Comparison of ENCODE assay signal across 9 cellular contexts in the genomic region with DNA sequence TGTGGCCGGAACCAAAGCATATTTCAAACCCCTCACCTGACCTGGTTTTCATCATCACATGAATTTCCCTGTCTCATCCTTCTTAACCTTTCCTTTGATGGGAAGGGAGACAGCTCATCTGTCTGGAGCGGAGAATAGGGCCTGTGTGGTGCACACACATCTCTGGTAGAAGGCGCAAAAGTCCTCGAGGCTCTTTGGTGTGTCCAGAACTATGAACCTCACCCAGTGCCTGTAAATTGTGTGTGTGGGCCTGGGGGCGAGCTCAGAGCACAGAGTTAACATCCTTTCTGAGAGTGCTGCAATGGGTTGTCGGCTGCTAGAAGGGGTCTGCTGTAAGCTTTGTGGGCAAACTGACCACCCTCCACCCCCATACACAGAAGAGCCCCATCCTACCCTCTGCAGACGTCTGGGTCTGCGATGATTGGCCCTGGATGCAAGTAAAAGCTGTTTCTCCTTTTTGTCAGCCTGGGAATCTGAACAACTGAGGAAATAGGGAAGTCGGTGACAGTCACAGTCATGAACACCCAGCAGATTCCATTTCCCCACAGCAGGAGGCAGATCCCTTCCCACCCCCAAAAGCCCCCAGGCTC. TPM values are rescaled to one million over a fixed set of nuclear protein-coding genes. Genes with fewer than 3 reads are reported as not detected.
DNase-seq lines count a peak whose midpoint lies in the region; ATAC-seq and TF ChIP-seq lines count a peak whose summit lies in the region.
"Had no signal": no experiment of that assay in that cellular context is flagged by ENCODE, and none has a peak within 500 bp of the region (broad histone marks: within the 10 kb centered on the region; RNA-seq: fewer than 3 reads in every experiment).

No MANE protein-coding gene starts in this region.

- H3K4me3 ChIP-seq in iPS-20b (ENCODE audit: low read length) (peak overlapping the region; percentile 89), stomach (peak overlapping the region; percentile 53 to 73 (median 57))

- TF ChIP-seq POLR2A in stomach (IDR thresholded peaks at IDR 0.05): no peak

- TF ChIP-seq EP300 in stomach (IDR thresholded peaks at IDR 0.05): no peak

- H3K27ac ChIP-seq in iPS-20b (ENCODE audit: low read length) (peak overlapping the region; percentile 73), stomach (peak overlapping the region; percentile 70 to 93 (median 86))

- 53 to 64% (median 55%) methylated on average over 9 of the region's 9 CpGs for WGBS in stomach, 5 donors

- H3K27ac Mint-ChIP-seq in activated CD4-positive, alpha-beta T cell treated with anti-CD3 and anti-CD28 coated beads, Interleukin-2, amount 10 ng/mL, durations not matched to agents 24 days and 14 days: peak overlapping the region; percentile 87
- peak overlapping the region; percentile 51 for H3K27ac Mint-ChIP-seq in activated CD4-positive, alpha-beta memory T cell treated with anti-CD3 and anti-CD28 coated beads, Interleukin-2, amount 10 ng/mL, durations not matched to agents 7 days and 5 days

- POLR2A ChIA-PET in activated CD4-positive, alpha-beta memory T cell treated with anti-CD3 and anti-CD28 coated beads, Interleukin-2, amount 10 ng/mL, durations not matched to agents 7 days and 5 days (lab: Charles Lee): interaction anchor here (1.4 to 2.6 kb wide), 4 partner anchors 19 to 308 kb away, joined by 4 to 11 read pairs (median 8); partner anchors contain the start of gene CSRNP2

- no peak for ATAC-seq in GM19035 (IDR thresholded peaks at IDR 0.05; ENCODE audit: unreplicated experiment)

- H3K4me1 Mint-ChIP-seq in activated CD4-positive, alpha-beta T cell treated with anti-CD3 and anti-CD28 coated beads, Interleukin-2, amount 10 ng/mL, durations not matched to agents 24 days and 14 days: peaks cover 64% of the 10 kb centered on the region
- peaks cover 75% of the 10 kb centered on the region for H3K4me1 Mint-ChIP-seq in activated CD4-positive, alpha-beta memory T cell treated with anti-CD3 and anti-CD28 coated beads, Interleukin-2, amount 10 ng/mL, durations not matched to agents 7 days and 5 days

- H3K9ac ChIP-seq in iPS-20b (ENCODE audit: low read depth, low read length): peak overlapping the region; percentile 84

- no peaks in the 10 kb centered on the region for H3K9me3 Mint-ChIP-seq in activated CD4-positive, alpha-beta T cell treated with anti-CD3 and anti-CD28 coated beads, Interleukin-2, amount 10 ng/mL, durations not matched to agents 24 days and 14 days
- no peaks in the 10 kb centered on the region for H3K9me3 Mint-ChIP-seq in activated CD4-positive, alpha-beta memory T cell treated with anti-CD3 and anti-CD28 coated beads, Interleukin-2, amount 10 ng/mL, durations not matched to agents 7 days and 5 days

- H3K9me3 ChIP-seq in iPS-20b (ENCODE audit: insufficient read depth, low read depth, low read length) (no peaks in the 10 kb centered on the region), stomach (no peaks in the 10 kb centered on the region)

- peaks cover under 1% of the 10 kb centered on the region for H3K36me3 Mint-ChIP-seq in activated CD4-positive, alpha-beta T cell treated with anti-CD3 and anti-CD28 coated beads, Interleukin-2, amount 10 ng/mL, durations not matched to agents 24 days and 14 days (ENCODE audit: low read depth)
- H3K36me3 Mint-ChIP-seq in activated CD4-positive, alpha-beta memory T cell treated with anti-CD3 and anti-CD28 coated beads, Interleukin-2, amount 10 ng/mL, durations not matched to agents 7 days and 5 days (ENCODE audit: low read depth): peaks cover 8% of the 10 kb centered on the region

- peak overlapping the region; percentile 92 for H3K4me3 Mint-ChIP-seq in activated CD4-positive, alpha-beta T cell treated with anti-CD3 and anti-CD28 coated beads, Interleukin-2, amount 10 ng/mL, durations not matched to agents 24 days and 14 days
- peak overlapping the region; percentile 89 for H3K4me3 Mint-ChIP-seq in activated CD4-positive, alpha-beta memory T cell treated with anti-CD3 and anti-CD28 coated beads, Interleukin-2, amount 10 ng/mL, durations not matched to agents 7 days and 5 days

- no peaks in the 10 kb centered on the region for H3K27me3 Mint-ChIP-seq in activated CD4-positive, alpha-beta T cell treated with anti-CD3 and anti-CD28 coated beads, Interleukin-2, amount 10 ng/mL, durations not matched to agents 24 days and 14 days
- H3K27me3 Mint-ChIP-seq in activated CD4-positive, alpha-beta memory T cell treated with anti-CD3 and anti-CD28 coated beads, Interleukin-2, amount 10 ng/mL, durations not matched to agents 7 days and 5 days: no peaks in the 10 kb centered on the region

- intact Hi-C loops in activated CD4-positive, alpha-beta T cell treated with anti-CD3 and anti-CD28 coated beads, Interleukin-2, amount 10 ng/mL, durations not matched to agents 24 days and 14 days (cut with micrococcal nuclease): loop anchor here (1.0 to 10.0 kb wide), 2 partner anchors 21 to 584 kb away; no protein-coding TSS in a partner anchor
- intact Hi-C loops in stomach (cut with DNase I; ENCODE audit: low total_unique reads): no loop called here

- peaks cover 17% of the 10 kb centered on the region; the same call in 1 of the 2 replicates for H3K36me3 ChIP-seq in iPS-20b (ENCODE audit: insufficient read depth, low read depth, low read length)
- no peaks in the 10 kb centered on the region for H3K36me3 ChIP-seq in stomach

- H3K4me1 ChIP-seq in iPS-20b (ENCODE audit: insufficient read depth, low read length): peaks cover 25% of the 10 kb centered on the region
- peaks cover 0 to 68% (median 37%) of the 10 kb centered on the region in 4 donors for H3K4me1 ChIP-seq in stomach

- DNase-seq in activated CD4-positive, alpha-beta T cell treated with anti-CD3 and anti-CD28 coated beads, Interleukin-2, amount 10 ng/mL, durations not matched to agents 24 days and 14 days: no peak
- no peak for DNase-seq in activated CD4-positive, alpha-beta T cell treated with anti-CD3 and anti-CD28 coated beads, Interleukin-2, amount 50 U/mL, for 48 hours
- no peak for DNase-seq in activated CD4-positive, alpha-beta memory T cell treated with anti-CD3 and anti-CD28 coated beads, Interleukin-2, amount 10 ng/mL, durations not matched to agents 7 days and 5 days
- DNase-seq in stomach (no peak), activated gamma-delta T cell treated with Interleukin-2 at 50 U/mL for 16 hours (no peak), 8988T (no peak)
- DNase-seq: NCI-H1694 had no signal

- no peak for TF ChIP-seq CTCF in stomach (IDR thresholded peaks at IDR 0.05)

- peaks cover 23% of the 10 kb centered on the region; the same call in 1 of the 2 replicates for H3K27me3 ChIP-seq in iPS-20b (ENCODE audit: insufficient read depth, low read length)
- H3K27me3 ChIP-seq in stomach: peaks cover 0 to 40% (median 9%) of the 10 kb centered on the region in 3 donors

- CTCF ChIA-PET in activated CD4-positive, alpha-beta memory T cell treated with anti-CD3 and anti-CD28 coated beads, Interleukin-2, amount 10 ng/mL, durations not matched to agents 7 days and 5 days (lab: Charles Lee): interaction anchor here (1.0 kb wide), 1 partner anchor 21 kb away, joined by 3 read pairs; no protein-coding TSS in a partner anchor

RNA-seq across cellular contexts. Expression of gene GALNT6, which starts 0.7 kb away (rescaled TPM):
- total RNA-seq in activated CD4-positive, alpha-beta T cell treated with anti-CD3 and anti-CD28 coated beads, Interleukin-2, amount 10 ng/mL, durations not matched to agents 24 days and 14 days: 10.7 and 12.8 TPM in 2 replicates
- 10 to 100 TPM; 17.8 to 18.6 TPM for total RNA-seq in activated CD4-positive, alpha-beta memory T cell treated with anti-CD3 and anti-CD28 coated beads, Interleukin-2, amount 10 ng/mL, durations not matched to agents 7 days and 5 days
- total RNA-seq in stomach: 100 to 1,000 TPM in 1 of 5 donors, 10 to 100 TPM in 3, 1 to 10 TPM in 1; 4.1 to 155 (median 40.4) TPM
- 10 to 100 TPM in 1 of 3 donors, 1 to 10 TPM in 2; 3.4 to 11.8 (median 7.7) TPM for polyA plus RNA-seq in stomach

RNA-seq across cellular contexts. Expression of gene SLC4A8, which starts 34.1 kb away (rescaled TPM):
- 1.4 and 2.3 TPM in 2 replicates for total RNA-seq in activated CD4-positive, alpha-beta T cell treated with anti-CD3 and anti-CD28 coated beads, Interleukin-2, amount 10 ng/mL, durations not matched to agents 24 days and 14 days
- 1 to 10 TPM; 5.2 to 5.4 TPM for total RNA-seq in activated CD4-positive, alpha-beta memory T cell treated with anti-CD3 and anti-CD28 coated beads, Interleukin-2, amount 10 ng/mL, durations not matched to agents 7 days and 5 days
- 1 to 10 TPM in 3 of 5 donors, under 1 TPM in 2; 0.29 to 9.7 (median 1.8) TPM for total RNA-seq in stomach
- polyA plus RNA-seq in stomach: 1 to 10 TPM in 1 of 3 donors, under 1 TPM in 2; 0.35 to 1.1 (median 0.87) TPM

RNA-seq across cellular contexts. Expression of gene CELA1, which starts 44.1 kb away (rescaled TPM):
- total RNA-seq in activated CD4-positive, alpha-beta T cell treated with anti-CD3 and anti-CD28 coated beads, Interleukin-2, amount 10 ng/mL, durations not matched to agents 24 days and 14 days: not detected in 2 replicates
- not detected for total RNA-seq in activated CD4-positive, alpha-beta memory T cell treated with anti-CD3 and anti-CD28 coated beads, Interleukin-2, amount 10 ng/mL, durations not matched to agents 7 days and 5 days
- not detected for total RNA-seq in stomach
- not detected for polyA plus RNA-seq in stomach
